ENCODE assay signal across 16 cellular contexts in genomic region chr13:26708007-26708297, GRCh38. TPM values are rescaled to one million over a fixed set of nuclear protein-coding genes. Genes with fewer than 3 reads are reported as not detected.
"Had no signal": no experiment of that assay in that cellular context is flagged by ENCODE, and none has a peak within 500 bp of the region (broad histone marks: within the 10 kb centered on the region; RNA-seq: fewer than 3 reads in every experiment).

No MANE protein-coding gene starts in this region.

- H3K4me1 ChIP-seq: adrenal gland, breast epithelium, esophagus squamous epithelium, spleen, thyroid gland had no signal

- H3K9me3 ChIP-seq: adrenal gland, esophagus squamous epithelium, thyroid gland had no signal

- H3K36me3 ChIP-seq: adrenal gland, breast epithelium, esophagus squamous epithelium, spleen, thyroid gland had no signal

- DNase-seq: activated CD4-positive, alpha-beta T cell treated with anti-CD3 and anti-CD28 coated beads, Interleukin-2, amount 50 U/mL, for 1 hour; activated CD4-positive, CD25-positive, alpha-beta regulatory T cell treated with anti-CD3 and anti-CD28 coated beads, Interleukin-2, amount 50 U/mL, for 72 hours; activated gamma-delta T cell; cortex of kidney; esophagus squamous epithelium; spleen; stimulated activated CD4-positive, alpha-beta T cell treated with anti-CD3 and anti-CD28 coated beads, Interleukin-4, amount 100 ng/mL, for 4 hours had no signal

- H3K4me2 ChIP-seq: hepatocyte had no signal

- H3K27me3 ChIP-seq: adrenal gland, breast epithelium, hepatocyte, thyroid gland had no signal

- H3K79me2 ChIP-seq: hepatocyte had no signal

- H3K4me3 ChIP-seq: adrenal gland, breast epithelium, esophagus squamous epithelium, hepatocyte, spleen, thyroid gland had no signal

- H2AFZ ChIP-seq: hepatocyte had no signal

- H3K27ac ChIP-seq: adrenal gland, breast epithelium, esophagus squamous epithelium, hepatocyte, spleen, thyroid gland had no signal

RNA-seq across cellular contexts. Expression of gene GPR12, which starts 52.6 kb away (rescaled TPM):
- total RNA-seq: activated CD8-positive, alpha-beta memory T cell treated with anti-CD3 and anti-CD28 coated beads for 36 hours; adrenal gland; astrocyte; endothelial cell of umbilical vein; glomerular endothelial cell; hepatocyte; urinary bladder had no signal
- polyA plus RNA-seq: adrenal gland, endothelial cell of umbilical vein, hepatocyte, urinary bladder had no signal
